ENCODE assay signal across 37 cellular contexts in genomic region chr9:83036043-83036442, GRCh38. TPM values are rescaled to one million over a fixed set of nuclear protein-coding genes. Genes with fewer than 3 reads are reported as not detected.
"Had no signal": no experiment of that assay in that cellular context is flagged by ENCODE, and none has a peak within 500 bp of the region (broad histone marks: within the 10 kb centered on the region; RNA-seq: fewer than 3 reads in every experiment).

No MANE protein-coding gene starts in this region.

- H3K36me3 ChIP-seq: brain microvascular endothelial cell, SJCRH30, WERI-Rb-1 had no signal

- H3K27me3 ChIP-seq: brain microvascular endothelial cell, SJCRH30 had no signal

- ATAC-seq: activated CD8-positive, alpha-beta memory T cell treated with anti-CD3 and anti-CD28 coated beads, Interleukin-2, amount 10 ng/mL, durations not matched to agents 7 days and 5 days; Panc1 had no signal

- H3K4me1 ChIP-seq: SJCRH30 had no signal

- DNase-seq: activated CD4-positive, alpha-beta memory T cell treated with anti-CD3 and anti-CD28 coated beads, Interleukin-2, amount 10 ng/mL, durations not matched to agents 7 days and 5 days; activated CD4-positive, alpha-beta T cell treated with anti-CD3 and anti-CD28 coated beads for 1 hour; activated CD4-positive, alpha-beta T cell treated with anti-CD3 and anti-CD28 coated beads for 48 hours; activated CD4-positive, CD25-positive, alpha-beta regulatory T cell; activated CD8-positive, alpha-beta memory T cell treated with anti-CD3 and anti-CD28 coated beads for 24 hours; activated CD8-positive, alpha-beta memory T cell treated with anti-CD3 and anti-CD28 coated beads, Interleukin-2, amount 10 ng/mL, durations not matched to agents 7 days and 5 days; activated CD8-positive, alpha-beta memory T cell treated with anti-CD3 and anti-CD28 coated beads, Interleukin-2, amount 50 U/mL, for 48 hours; activated effector memory CD4-positive, alpha-beta T cell treated with Interleukin-2 at 50 U/mL for 16 hours; activated naive CD4-positive, alpha-beta T cell; activated naive CD4-positive, alpha-beta T cell treated with anti-CD3 and anti-CD28 coated beads, Interleukin-2, amount 50 U/mL, for 16 hours; activated naive CD8-positive, alpha-beta T cell treated with anti-CD3 and anti-CD28 coated beads for 36 hours; activated T-cell treated with anti-CD3 and anti-CD28 coated beads, Interleukin-2, amount 50 U/mL, for 48 hours; amniotic stem cell; aorta; brain microvascular endothelial cell; central memory CD4-positive, alpha-beta T cell; Kasumi-1; KG1; MM.1S; MV-4-11; NCI-H1092; NCI-H1436 treated with DMSO at 0.1 percent for 48 hours; NCI-H1694 treated with DMSO at 0.1 percent for 48 hours; NCI-H2029; NCI-H2171 treated with DMSO at 0.1 percent for 48 hours; NCI-H2227 treated with DMSO at 0.1 percent for 48 hours; NCI-H446; NCI-H510A treated with DMSO at 0.1 percent for 48 hours; NCI-H526 treated with DMSO at 0.1 percent for 48 hours; SHP77; SJCRH30; SW 1271; T-helper 1 cell; T-helper 2 cell; T-helper 9 cell; WERI-Rb-1 had no signal

- H3K4me3 ChIP-seq: SJCRH30 had no signal

- H3K27ac ChIP-seq: brain microvascular endothelial cell, SJCRH30, WERI-Rb-1 had no signal

RNA-seq across cellular contexts. Expression of gene RASEF, which starts 26.9 kb away (rescaled TPM):
- total RNA-seq: activated CD4-positive, alpha-beta memory T cell treated with anti-CD3 and anti-CD28 coated beads, Interleukin-2, amount 10 ng/mL, durations not matched to agents 7 days and 5 days; activated CD8-positive, alpha-beta memory T cell treated with anti-CD3 and anti-CD28 coated beads, Interleukin-2, amount 10 ng/mL, durations not matched to agents 7 days and 5 days; activated naive CD8-positive, alpha-beta T cell treated with anti-CD3 and anti-CD28 coated beads for 36 hours had no signal
